Comparison of ENCODE assay signal across 20 cellular contexts in genomic region chr4:109191216-109191615, GRCh38.
"Had no signal": no experiment of that assay in that cellular context is flagged by ENCODE, and none has a peak within 500 bp of the region (broad histone marks: within the 10 kb centered on the region; RNA-seq: fewer than 3 reads in every experiment).

No MANE protein-coding gene starts in this region.

- H3K9ac ChIP-seq: SK-N-SH had no signal

- H3K9me3 ChIP-seq: MG63, SK-N-SH had no signal

- H3K27me3 ChIP-seq: MG63 had no signal

- H3K4me3 ChIP-seq: MG63 had no signal

- DNase-seq: IMR-90, Karpas-422, KG1, MG63, NCI-H1105, NCI-H1417, NCI-H1436 treated with DMSO at 0.1 percent for 48 hours, NCI-H1694, NCI-H187 treated with DMSO at 0.1 percent for 48 hours, NCI-H2029 treated with DMSO at 0.1 percent for 48 hours, NCI-H2171, NCI-H226, NCI-H446, NCI-H510A, NCI-H524 treated with DMSO at 0.1 percent for 48 hours, Right ventricle myocardium superior, RPMI8226, SIG-M5, SK-N-SH, SW 1271 had no signal

- H3K36me3 ChIP-seq: MG63 had no signal

- H3K4me2 ChIP-seq: SK-N-SH had no signal
